Comparison of ENCODE assay signal across 35 cellular contexts in the genomic region with DNA sequence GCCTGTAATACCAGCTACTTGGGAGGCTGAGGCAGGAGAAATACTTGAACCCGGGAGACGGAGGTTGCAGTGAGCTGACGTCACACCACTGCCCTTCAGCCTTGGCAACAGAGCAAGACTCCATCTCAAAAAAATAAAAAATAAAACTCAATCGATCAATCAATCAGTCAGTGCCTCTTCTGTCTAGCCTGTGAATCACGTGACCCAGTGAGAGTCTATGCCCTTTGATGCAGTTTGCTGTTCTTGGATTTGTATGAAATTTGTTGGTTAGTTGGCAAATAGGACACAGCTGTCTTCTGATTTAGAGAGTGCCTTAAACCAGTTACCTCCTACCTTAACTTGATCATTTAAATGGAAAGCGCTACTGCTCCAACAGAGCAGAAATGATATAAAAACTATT.
"Had no signal": no experiment of that assay in that cellular context is flagged by ENCODE, and none has a peak within 500 bp of the region (broad histone marks: within the 10 kb centered on the region; RNA-seq: fewer than 3 reads in every experiment).

No MANE protein-coding gene starts in this region.

- H3K4me1 ChIP-seq: breast epithelium had no signal

- H3K36me3 ChIP-seq: adrenal gland, brain microvascular endothelial cell, breast epithelium, WERI-Rb-1 had no signal

- H3K4me3 ChIP-seq: adrenal gland, body of pancreas, breast epithelium had no signal

- H3K27ac ChIP-seq: adrenal gland, body of pancreas, brain microvascular endothelial cell, breast epithelium, WERI-Rb-1 had no signal

- FAIRE-seq: astrocyte, TTC549 had no signal

- ATAC-seq: activated CD4-positive, alpha-beta T cell treated with anti-CD3 and anti-CD28 coated beads for 36 hours; activated CD4-positive, CD25-positive, alpha-beta regulatory T cell treated with anti-CD3 and anti-CD28 coated beads, Interleukin-2, amount 50 U/mL, for 24 hours; activated CD8-positive, alpha-beta T cell treated with anti-CD3 and anti-CD28 coated beads for 36 hours; activated naive CD4-positive, alpha-beta T cell treated with anti-CD3 and anti-CD28 coated beads, Interleukin-2, amount 50 U/mL, for 72 hours; activated T-cell treated with anti-CD3 and anti-CD28 coated beads, Interleukin-2, amount 50 U/mL, for 4 hours; activated T-cell treated with anti-CD3 and anti-CD28 coated beads, Interleukin-2, amount 50 U/mL, for 72 hours; activated T-helper 17 cell treated with anti-CD3 and anti-CD28 coated beads, Interleukin-2, amount 50 U/mL, for 72 hours; body of pancreas; WTC11 had no signal

- H3K9me3 ChIP-seq: adrenal gland, body of pancreas, breast epithelium had no signal

- DNase-seq: activated CD4-positive, alpha-beta memory T cell treated with anti-CD3 and anti-CD28 coated beads for 36 hours; activated CD4-positive, alpha-beta T cell treated with anti-CD3 and anti-CD28 coated beads for 1 hour; activated CD4-positive, alpha-beta T cell treated with anti-CD3 and anti-CD28 coated beads for 36 hours; activated CD4-positive, alpha-beta T cell treated with anti-CD3 and anti-CD28 coated beads for 48 hours; activated CD4-positive, alpha-beta T cell treated with anti-CD3 and anti-CD28 coated beads, Interleukin-2, amount 10 ng/mL, durations not matched to agents 7 days and 5 days; activated CD4-positive, CD25-positive, alpha-beta regulatory T cell; activated CD8-positive, alpha-beta memory T cell treated with anti-CD3 and anti-CD28 coated beads, Interleukin-2, amount 50 U/mL, for 4 hours; activated CD8-positive, alpha-beta T cell treated with anti-CD3 and anti-CD28 coated beads for 36 hours; activated effector memory CD4-positive, alpha-beta T cell treated with anti-CD3 and anti-CD28 coated beads, Interleukin-2, amount 50 U/mL, for 16 hours; activated gamma-delta T cell treated with Interleukin-2 at 50 U/mL for 16 hours; activated naive CD4-positive, alpha-beta T cell; activated naive CD4-positive, alpha-beta T cell treated with anti-CD3 and anti-CD28 coated beads for 36 hours; activated naive CD4-positive, alpha-beta T cell treated with anti-CD3 and anti-CD28 coated beads, Interleukin-2, amount 50 U/mL, for 16 hours; activated naive CD8-positive, alpha-beta T cell treated with anti-CD3 and anti-CD28 coated beads for 36 hours; activated T-cell treated with anti-CD3 and anti-CD28 coated beads for 4 hours; activated T-cell treated with anti-CD3 and anti-CD28 coated beads, Interleukin-2, amount 50 U/mL, for 1 hour; activated T-cell treated with anti-CD3 and anti-CD28 coated beads, Interleukin-2, amount 50 U/mL, for 4 hours; activated T-cell treated with anti-CD3 and anti-CD28 coated beads, Interleukin-2, amount 50 U/mL, for 72 hours; adrenal gland; amniotic stem cell; aorta; body of pancreas; brain microvascular endothelial cell; central memory CD4-positive, alpha-beta T cell; T-helper 1 cell; T-helper 2 cell; T-helper 9 cell; WERI-Rb-1 had no signal

- H3K27me3 ChIP-seq: adrenal gland, body of pancreas, brain microvascular endothelial cell, breast epithelium had no signal
